ENCODE assay signal across 8 cellular contexts in the genomic region with DNA sequence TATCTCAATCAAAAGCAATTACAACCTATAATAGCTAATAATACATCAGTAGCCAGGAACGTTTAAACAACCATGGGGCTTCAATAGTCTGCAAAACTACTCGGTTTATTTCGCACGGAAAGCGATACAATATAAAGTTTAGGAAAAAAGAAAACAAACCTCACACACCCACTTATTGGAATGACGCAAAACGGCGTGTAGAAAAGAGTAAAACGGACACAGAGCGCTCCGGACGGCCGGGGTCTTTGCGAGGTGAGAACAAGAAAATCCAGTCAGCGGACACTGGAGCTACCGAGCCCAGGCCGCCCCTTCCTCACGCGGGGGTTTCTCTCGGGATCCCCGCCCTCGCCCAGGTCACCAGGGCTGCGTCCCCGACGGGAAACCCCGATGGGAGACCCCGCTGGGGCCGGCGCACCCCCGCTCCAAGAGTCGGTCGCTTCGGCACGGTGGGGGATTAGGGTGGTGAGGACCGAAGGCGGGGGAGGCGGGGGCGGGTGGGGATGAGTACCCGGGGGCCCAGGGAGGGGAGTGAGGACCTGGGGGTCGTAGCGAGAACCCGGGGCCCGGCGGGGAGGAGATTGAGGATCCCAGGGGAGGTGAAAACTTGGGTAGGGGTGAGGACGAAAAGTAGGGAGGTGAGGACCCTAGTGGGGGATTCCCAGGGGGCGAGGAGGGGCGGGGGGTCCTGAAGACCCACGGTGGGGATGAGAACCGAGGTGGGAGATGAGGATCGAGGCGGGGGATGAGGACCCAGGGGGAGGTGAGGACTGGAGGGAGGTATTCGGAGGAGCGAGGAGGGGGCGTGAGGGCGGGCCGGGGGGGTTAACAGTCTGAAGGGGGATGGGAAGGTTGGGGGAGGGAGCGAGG. TPM values are rescaled to one million over a fixed set of nuclear protein-coding genes. Genes with fewer than 3 reads are reported as not detected.
DNase-seq lines count a peak whose midpoint lies in the region; ATAC-seq and TF ChIP-seq lines count a peak whose summit lies in the region.

No MANE protein-coding gene starts in this region.

- H3K27me3 Mint-ChIP-seq in T-cell = no peaks in the 10 kb centered on the region

- POLR2A ChIA-PET in T-cell (lab: Charles Lee) = no interaction called here

- peaks cover 0 to 38% (median 10%) of the 10 kb centered on the region in 3 donors for H3K4me1 ChIP-seq in gastroesophageal sphincter

- H3K4me3 ChIP-seq in GM12875 (ENCODE audit: low read depth, low read length) = peak overlapping the region; percentile 89
- H3K4me3 ChIP-seq in gastroesophageal sphincter = peak overlapping the region; percentile 85 to 97
- H3K4me3 ChIP-seq in skeletal muscle cell (ENCODE audit: low read depth, low read length) = peak overlapping the region; percentile 88

- DNase-seq in T-cell (peak in 2 of 34 experiments; percentile 2 to 5), skeletal muscle cell (ENCODE audit: low read depth) (no peak), anterior cingulate cortex (lab: John Stamatoyannopoulos, UW) (no peak), DMS153 treated with DMSO at 0.1 percent for 48 hours (lab: John Stamatoyannopoulos, UW; ENCODE audit: unreplicated experiment) (no peak)

- H3K27ac Mint-ChIP-seq in T-cell = peak overlapping the region; percentile 81 to 86

- H3K9me3 Mint-ChIP-seq in T-cell = no peaks in the 10 kb centered on the region

- TF ChIP-seq EP300 in gastroesophageal sphincter (IDR thresholded peaks at IDR 0.05) = no peak

- no peak for ATAC-seq in T-cell (replicated peaks in 1 of 4)
- no peak for ATAC-seq in gastroesophageal sphincter
- ATAC-seq in HG03097 (IDR thresholded peaks at IDR 0.05; ENCODE audit: low FRiP score, unreplicated experiment) = no peak
- no peak for ATAC-seq in HG02981 (IDR thresholded peaks at IDR 0.05; ENCODE audit: unreplicated experiment)

- H3K4me1 Mint-ChIP-seq in T-cell = peaks cover 38 to 40% (median 39%) of the 10 kb centered on the region in 3 donors

- H3K36me3 ChIP-seq in gastroesophageal sphincter = peaks cover 0 to 31% of the 10 kb centered on the region in 2 donors

- TF ChIP-seq CTCF in GM12875 (IDR thresholded peaks at IDR 0.05; ENCODE audit: borderline replicate concordance, insufficient read depth, low read depth, low read length) (no peak), gastroesophageal sphincter (IDR thresholded peaks at IDR 0.05) (no peak)

- peak overlapping the region; percentile 90 to 96 (median 90) for H3K4me3 Mint-ChIP-seq in T-cell

- H3K36me3 Mint-ChIP-seq in T-cell = peaks cover 14% of the 10 kb centered on the region

- CTCF ChIA-PET in T-cell (lab: Charles Lee) = no interaction called here

- TF ChIP-seq POLR2A in gastroesophageal sphincter (IDR thresholded peaks at IDR 0.05) = no peak

- no peaks in the 10 kb centered on the region for H3K27me3 ChIP-seq in gastroesophageal sphincter

- WGBS in gastroesophageal sphincter (ENCODE audit: low coverage in 1 of 2), 2 donors = 0% methylated on average over 25 to 30 of the region's 57 CpGs

- no peaks in the 10 kb centered on the region for H3K9me3 ChIP-seq in gastroesophageal sphincter

- peak overlapping the region; percentile 88 to 99 (median 96) for H3K27ac ChIP-seq in gastroesophageal sphincter

RNA-seq across cellular contexts. Expression of a gene that starts 0.7 kb away (rescaled TPM):
- total RNA-seq in T-cell (10 to 100 TPM; 40.7 to 55.1 (median 46.2) TPM), gastroesophageal sphincter (10 to 100 TPM; 14.5 to 19.4 (median 17.5) TPM)

RNA-seq across cellular contexts. Expression of a gene that starts 51.1 kb away (rescaled TPM):
- total RNA-seq in T-cell (under 1 TPM in 4 of 5 donors, not detected in 1; 0.06 to 0.35 (median 0.11) TPM), gastroesophageal sphincter (under 1 TPM in 3 of 4 donors, not detected in 1; 0.15 to 0.40 (median 0.35) TPM)
